Comparison of ENCODE assay signal across 34 cellular contexts in genomic region chr15:89631902-89632264, GRCh38. TPM values are rescaled to one million over a fixed set of nuclear protein-coding genes. Genes with fewer than 3 reads are reported as not detected.
DNase-seq lines count a peak whose midpoint lies in the region; ATAC-seq and TF ChIP-seq lines count a peak whose summit lies in the region.
"Had no signal": no experiment of that assay in that cellular context is flagged by ENCODE, and none has a peak within 500 bp of the region (broad histone marks: within the 10 kb centered on the region; RNA-seq: fewer than 3 reads in every experiment).

No MANE protein-coding gene starts in this region.

- peak overlapping the region; percentile 40 for H3K4me3 Mint-ChIP-seq in endothelial cell (ENCODE audit: unreplicated experiment)
- H3K4me3 Mint-ChIP-seq in progenitor cell of endocrine pancreas (ENCODE audit: low read depth) = no peak overlapping the region
- no peak overlapping the region for H3K4me3 Mint-ChIP-seq in CD14-positive monocyte
- H3K4me3 Mint-ChIP-seq: activated CD4-positive, alpha-beta memory T cell treated with anti-CD3 and anti-CD28 coated beads, Interleukin-2, amount 10 ng/mL, durations not matched to agents 7 days and 5 days; activated naive CD8-positive, alpha-beta T cell treated with anti-CD3 and anti-CD28 coated beads, Interleukin-2, amount 50 U/mL, for 24 hours; CD8-positive, alpha-beta T cell; mesothelial cell of epicardium had no signal

- H3K4me1 Mint-ChIP-seq in endothelial cell (ENCODE audit: unreplicated experiment) (no peaks in the 10 kb centered on the region), progenitor cell of endocrine pancreas (ENCODE audit: low read depth) (no peaks in the 10 kb centered on the region), CD14-positive monocyte (no peaks in the 10 kb centered on the region)
- H3K4me1 Mint-ChIP-seq: activated CD4-positive, alpha-beta memory T cell treated with anti-CD3 and anti-CD28 coated beads, Interleukin-2, amount 10 ng/mL, durations not matched to agents 7 days and 5 days; IgD-negative memory B cell; mesothelial cell of epicardium; naive B cell had no signal

- H3K27me3 Mint-ChIP-seq in endothelial cell (ENCODE audit: unreplicated experiment) (peaks cover 3% of the 10 kb centered on the region), progenitor cell of endocrine pancreas (no peaks in the 10 kb centered on the region), CD14-positive monocyte (ENCODE audit: low read depth in 3 of 3) (peaks cover 1 to 3% (median 1%) of the 10 kb centered on the region in 3 donors)
- H3K27me3 Mint-ChIP-seq: activated CD4-positive, alpha-beta memory T cell treated with anti-CD3 and anti-CD28 coated beads, Interleukin-2, amount 10 ng/mL, durations not matched to agents 7 days and 5 days; activated naive CD8-positive, alpha-beta T cell treated with anti-CD3 and anti-CD28 coated beads, Interleukin-2, amount 50 U/mL, for 24 hours; IgD-negative memory B cell; naive B cell had no signal

- ATAC-seq in activated naive CD4-positive, alpha-beta T cell treated with anti-CD3 and anti-CD28 coated beads, Interleukin-2, amount 50 U/mL, for 72 hours = peak in 1 of 2 donors; percentile 27
- ATAC-seq: activated CD4-positive, CD25-positive, alpha-beta regulatory T cell treated with anti-CD3 and anti-CD28 coated beads, Interleukin-2, amount 50 U/mL, for 24 hours; CD8-positive, alpha-beta T cell; left ventricle myocardium superior had no signal

- 68 to 90% methylated on average over 4 to 10 of the region's 10 CpGs for WGBS in transverse colon (ENCODE audit: low coverage in 1 of 2), 2 donors

- TF ChIP-seq EP300 in transverse colon (IDR thresholded peaks at IDR 0.05; ENCODE audit: low read depth) = no peak

- DNase-seq in activated naive CD4-positive, alpha-beta T cell treated with anti-CD3 and anti-CD28 coated beads, Interleukin-2, amount 50 U/mL, for 72 hours (ENCODE audit: low spot score in 2 of 2) = no peak
- no peak for DNase-seq in activated naive CD4-positive, alpha-beta T cell (lab: John Stamatoyannopoulos, UW)
- DNase-seq in HuH-7.5 (ENCODE audit: low spot score) = peak; percentile 29
- no peak for DNase-seq in endothelial cell (ENCODE audit: low spot score)
- no peak for DNase-seq in progenitor cell of endocrine pancreas (ENCODE audit: low spot score, unreplicated experiment)
- DNase-seq in transverse colon = no peak
- DNase-seq in OCI-M2 (lab: John Stamatoyannopoulos, UW; ENCODE audit: unreplicated experiment) = no peak
- no peak for DNase-seq in CD14-positive monocyte (ENCODE audit: low spot score)
- DNase-seq: activated CD4-positive, alpha-beta memory T cell treated with anti-CD3 and anti-CD28 coated beads, Interleukin-2, amount 10 ng/mL, durations not matched to agents 7 days and 5 days; activated gamma-delta T cell; activated naive CD8-positive, alpha-beta T cell treated with anti-CD3 and anti-CD28 coated beads, Interleukin-2, amount 50 U/mL, for 24 hours; central memory CD4-positive, alpha-beta T cell; DMS153; dorsolateral prefrontal cortex; left ventricle myocardium superior; naive B cell; NCI-H1092 treated with DMSO at 0.1 percent for 48 hours; NCI-H2029 treated with DMSO at 0.1 percent for 48 hours; NCI-H2227 treated with DMSO at 0.1 percent for 48 hours; NCI-H526 treated with DMSO at 0.1 percent for 48 hours; occipital lobe; retina; stimulated activated CD4-positive, alpha-beta T cell treated with anti-CD3 and anti-CD28 coated beads, Interleukin-1b, Interleukin-23, amount 100 ng/mL, for 48 hours; stimulated activated CD8-positive, alpha-beta memory T cell treated with anti-CD3 and anti-CD28 coated beads, Interleukin-4, amount 100 ng/mL, for 48 hours; T-helper 1 cell; trophoblast cell had no signal

- intact Hi-C loops in transverse colon (cut with DNase I; ENCODE audit: low total_unique reads) (no loop called here), CD14-positive monocyte (cut with micrococcal nuclease) (no loop called here)

- H3K9me3 Mint-ChIP-seq in activated naive CD4-positive, alpha-beta T cell treated with anti-CD3 and anti-CD28 coated beads, Interleukin-2, amount 50 U/mL, for 72 hours = peaks cover 0 to 3% of the 10 kb centered on the region in 2 donors
- H3K9me3 Mint-ChIP-seq in endothelial cell (ENCODE audit: unreplicated experiment) (peaks cover 3% of the 10 kb centered on the region), progenitor cell of endocrine pancreas (ENCODE audit: low read depth) (no peaks in the 10 kb centered on the region), CD14-positive monocyte (peaks cover 39 to 59% (median 49%) of the 10 kb centered on the region in 7 donors)
- H3K9me3 Mint-ChIP-seq: activated naive CD8-positive, alpha-beta T cell treated with anti-CD3 and anti-CD28 coated beads, Interleukin-2, amount 50 U/mL, for 24 hours; CD8-positive, alpha-beta T cell had no signal

- TF ChIP-seq POLR2A in transverse colon (IDR thresholded peaks at IDR 0.05) = no peak

- H3K36me3 Mint-ChIP-seq in activated naive CD4-positive, alpha-beta T cell treated with anti-CD3 and anti-CD28 coated beads, Interleukin-2, amount 50 U/mL, for 72 hours = peaks cover 6 to 18% of the 10 kb centered on the region in 2 donors
- H3K36me3 Mint-ChIP-seq in endothelial cell (ENCODE audit: low read depth, unreplicated experiment) (peaks cover 51% of the 10 kb centered on the region), progenitor cell of endocrine pancreas (ENCODE audit: insufficient read depth) (peaks cover 46% of the 10 kb centered on the region), CD14-positive monocyte (peaks cover 39 to 50% of the 10 kb centered on the region in 2 donors)
- H3K36me3 Mint-ChIP-seq: CD8-positive, alpha-beta T cell had no signal

- no peak overlapping the region for H3K27ac ChIP-seq in transverse colon
- H3K27ac ChIP-seq: dorsolateral prefrontal cortex, SJSA1 had no signal

- peak overlapping the region; percentile 13 to 68 for H3K27ac Mint-ChIP-seq in activated naive CD4-positive, alpha-beta T cell treated with anti-CD3 and anti-CD28 coated beads, Interleukin-2, amount 50 U/mL, for 72 hours
- H3K27ac Mint-ChIP-seq in endothelial cell (ENCODE audit: unreplicated experiment) = no peak overlapping the region
- H3K27ac Mint-ChIP-seq in progenitor cell of endocrine pancreas = peak overlapping the region; percentile 16
- no peak overlapping the region for H3K27ac Mint-ChIP-seq in CD14-positive monocyte
- H3K27ac Mint-ChIP-seq: activated CD4-positive, alpha-beta memory T cell treated with anti-CD3 and anti-CD28 coated beads, Interleukin-2, amount 10 ng/mL, durations not matched to agents 7 days and 5 days; activated naive CD8-positive, alpha-beta T cell treated with anti-CD3 and anti-CD28 coated beads, Interleukin-2, amount 50 U/mL, for 24 hours; CD8-positive, alpha-beta T cell; IgD-negative memory B cell; mesothelial cell of epicardium; naive B cell had no signal

- H3K27me3 ChIP-seq in transverse colon = no peaks in the 10 kb centered on the region
- H3K27me3 ChIP-seq: dorsolateral prefrontal cortex, SJSA1 had no signal

- TF ChIP-seq CTCF in endothelial cell (IDR thresholded peaks at IDR 0.05; ENCODE audit: unreplicated experiment) (no peak), progenitor cell of endocrine pancreas (IDR thresholded peaks at IDR 0.05; ENCODE audit: unreplicated experiment) (no peak), transverse colon (IDR thresholded peaks at IDR 0.05) (no peak), CD14-positive monocyte (IDR thresholded peaks at IDR 0.05) (no peak)

- H3K9me3 ChIP-seq in transverse colon = no peaks in the 10 kb centered on the region

- no peaks in the 10 kb centered on the region for H3K36me3 ChIP-seq in transverse colon

- H3K4me3 ChIP-seq in transverse colon = no peak overlapping the region
- H3K4me3 ChIP-seq: dorsolateral prefrontal cortex, SJSA1, smooth muscle cell had no signal

- in situ Hi-C loops in transverse colon (cut with MboI; ENCODE audit: low pct_ligation_motif_present in 1 of 4, low pct_unique_long_range_greater_than_20kb in 1 of 4, low sequenced_read_pairs in 3 of 4) = no loop called here

- no peaks in the 10 kb centered on the region for H3K4me1 ChIP-seq in transverse colon
- H3K4me1 ChIP-seq: SJSA1 had no signal

RNA-seq across cellular contexts. Expression of gene KIF7, which starts 23.4 kb away (rescaled TPM):
- total RNA-seq in activated naive CD4-positive, alpha-beta T cell treated with anti-CD3 and anti-CD28 coated beads, Interleukin-2, amount 50 U/mL, for 72 hours = 1 to 10 TPM; 1.4 to 4.6 TPM
- 6.4 TPM for total RNA-seq in endothelial cell (ENCODE audit: unreplicated experiment)
- 21.8 and 22.8 TPM in 2 replicates for total RNA-seq in progenitor cell of endocrine pancreas
- 10 to 100 TPM in 1 of 4 donors, 1 to 10 TPM in 3; 2.3 to 11.5 (median 5.4) TPM for total RNA-seq in transverse colon
- polyA plus RNA-seq in CD14-positive monocyte = not detected
- polyA plus RNA-seq: IgD-negative memory B cell had no signal

RNA-seq across cellular contexts. Expression of gene PLIN1, which starts 47.3 kb away (rescaled TPM):
- total RNA-seq in activated naive CD4-positive, alpha-beta T cell treated with anti-CD3 and anti-CD28 coated beads, Interleukin-2, amount 50 U/mL, for 72 hours = under 1 TPM; 0.43 to 0.46 TPM
- total RNA-seq in endothelial cell (ENCODE audit: unreplicated experiment) = 0.64 TPM
- total RNA-seq in progenitor cell of endocrine pancreas = 0.24 and 0.40 TPM in 2 replicates
- 10 to 100 TPM in 3 of 4 donors, 1 to 10 TPM in 1; 4.6 to 48.3 (median 11.9) TPM for total RNA-seq in transverse colon
- polyA plus RNA-seq in CD14-positive monocyte = not detected
- total RNA-seq: CD8-positive, alpha-beta T cell; SJSA1 had no signal
- polyA plus RNA-seq: IgD-negative memory B cell had no signal

RNA-seq across cellular contexts. Expression of gene TICRR, which starts 56.6 kb away (rescaled TPM):
- 10 to 100 TPM; 22.8 to 30.8 TPM for total RNA-seq in activated naive CD4-positive, alpha-beta T cell treated with anti-CD3 and anti-CD28 coated beads, Interleukin-2, amount 50 U/mL, for 72 hours
- total RNA-seq in endothelial cell (ENCODE audit: unreplicated experiment) (4.8 TPM), progenitor cell of endocrine pancreas (13.9 and 14.7 TPM in 2 replicates), transverse colon (1 to 10 TPM in 1 of 4 donors, under 1 TPM in 2, not detected in 1; 0.27 to 1.4 (median 0.95) TPM)
- polyA plus RNA-seq in CD14-positive monocyte = not detected
- polyA plus RNA-seq: IgD-negative memory B cell had no signal

RNA-seq across cellular contexts. Expression of gene PEX11A, which starts 58.7 kb away (rescaled TPM):
- 1 to 10 TPM; 3.0 to 5.0 TPM for total RNA-seq in activated naive CD4-positive, alpha-beta T cell treated with anti-CD3 and anti-CD28 coated beads, Interleukin-2, amount 50 U/mL, for 72 hours
- total RNA-seq in endothelial cell (ENCODE audit: unreplicated experiment) = 4.5 TPM
- total RNA-seq in progenitor cell of endocrine pancreas = 4.8 and 4.9 TPM in 2 replicates
- 100 to 1,000 TPM in 1 of 4 donors, 10 to 100 TPM in 2, 1 to 10 TPM in 1; 6.8 to 113 (median 40.6) TPM for total RNA-seq in transverse colon
- under 1 TPM; 0.72 to 0.75 TPM for polyA plus RNA-seq in CD14-positive monocyte
- total RNA-seq: CD8-positive, alpha-beta T cell had no signal

RNA-seq across cellular contexts. Expression of gene WDR93, which starts 58.7 kb away (rescaled TPM):
- not detected for total RNA-seq in activated naive CD4-positive, alpha-beta T cell treated with anti-CD3 and anti-CD28 coated beads, Interleukin-2, amount 50 U/mL, for 72 hours
- total RNA-seq in endothelial cell (ENCODE audit: unreplicated experiment) = 0.13 TPM
- total RNA-seq in progenitor cell of endocrine pancreas = 0.91 and 1.3 TPM in 2 replicates
- not detected for total RNA-seq in transverse colon
- not detected for polyA plus RNA-seq in CD14-positive monocyte
- total RNA-seq: A673; activated CD4-positive, alpha-beta memory T cell treated with anti-CD3 and anti-CD28 coated beads, Interleukin-2, amount 10 ng/mL, durations not matched to agents 7 days and 5 days; CD8-positive, alpha-beta T cell; glomerular endothelial cell; left ventricle myocardium superior; smooth muscle cell had no signal
- polyA plus RNA-seq: IgD-negative memory B cell had no signal

Comparison
In these comparisons a context has a peak if more than half of its experiments do, and no peak if none do; other contexts are left out.
1. H3K27ac Mint-ChIP-seq: peak in activated naive CD4-positive, alpha-beta T cell treated with anti-CD3 and anti-CD28 coated beads, Interleukin-2, amount 50 U/mL, for 72 hours (2 of 2) and progenitor cell of endocrine pancreas (single experiment); none in endothelial cell (single experiment) and CD14-positive monocyte (0 of 7).